Comparison of ENCODE assay signal across 12 cellular contexts in the genomic region with DNA sequence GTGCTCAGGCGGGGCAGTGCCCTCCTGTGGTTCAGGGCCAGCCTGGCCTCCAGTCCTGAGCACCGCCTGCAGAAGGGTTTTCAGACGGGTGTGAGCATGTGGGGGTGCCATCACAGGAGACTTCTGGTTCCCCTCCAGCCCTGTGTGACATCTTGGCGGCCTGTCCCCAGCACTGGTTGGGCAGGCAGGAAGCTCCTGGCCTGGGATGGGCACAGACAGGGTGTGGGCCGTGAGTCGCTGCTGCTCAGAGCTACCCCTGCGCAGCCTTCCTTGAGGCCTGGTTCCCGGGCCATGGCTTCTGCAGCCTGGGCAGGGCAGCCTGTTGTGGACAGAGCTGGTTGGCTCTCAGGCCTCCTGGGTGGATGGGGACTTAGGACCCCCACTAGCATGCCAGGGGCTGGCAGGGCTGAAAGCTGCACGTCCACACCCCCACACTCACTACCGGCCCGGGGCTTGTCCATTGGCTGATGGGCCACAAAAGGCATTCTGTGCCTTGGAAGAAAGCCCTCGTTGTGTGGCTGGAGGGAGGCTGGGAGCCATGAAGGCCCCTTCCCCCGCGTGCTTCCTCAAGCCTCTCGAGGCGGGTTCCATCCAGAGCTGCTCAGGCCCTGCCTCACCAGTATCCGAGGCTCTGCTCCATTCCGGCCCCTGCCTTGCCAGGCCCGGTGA.
DNase-seq lines count a peak whose midpoint lies in the region; ATAC-seq, FAIRE-seq and TF ChIP-seq lines count a peak whose summit lies in the region.
"Had no signal": no experiment of that assay in that cellular context is flagged by ENCODE, and none has a peak within 500 bp of the region (broad histone marks: within the 10 kb centered on the region; RNA-seq: fewer than 3 reads in every experiment).

No MANE protein-coding gene starts in this region.

- no peak overlapping the region for H3K4me3 Mint-ChIP-seq in stimulated activated effector memory CD8-positive, alpha-beta T cell treated with anti-CD3 and anti-CD28 coated beads, Interleukin-12 subunit alpha, Interleukin-12 subunit beta, amount 100 ng/mL, for 72 hours
- H3K4me3 Mint-ChIP-seq: activated CD4-positive, alpha-beta T cell treated with anti-CD3 and anti-CD28 coated beads, Interleukin-2, amount 10 ng/mL, durations not matched to agents 7 days and 5 days; activated naive CD8-positive, alpha-beta T cell had no signal

- no peak for ATAC-seq in stimulated activated effector memory CD8-positive, alpha-beta T cell treated with anti-CD3 and anti-CD28 coated beads, Interleukin-12 subunit alpha, Interleukin-12 subunit beta, amount 100 ng/mL, for 72 hours

- no peaks in the 10 kb centered on the region for H3K9me3 Mint-ChIP-seq in stimulated activated effector memory CD8-positive, alpha-beta T cell treated with anti-CD3 and anti-CD28 coated beads, Interleukin-12 subunit alpha, Interleukin-12 subunit beta, amount 100 ng/mL, for 72 hours
- H3K9me3 Mint-ChIP-seq: activated CD4-positive, alpha-beta T cell treated with anti-CD3 and anti-CD28 coated beads, Interleukin-2, amount 10 ng/mL, durations not matched to agents 7 days and 5 days had no signal

- peaks cover 5% of the 10 kb centered on the region for H3K36me3 Mint-ChIP-seq in stimulated activated effector memory CD8-positive, alpha-beta T cell treated with anti-CD3 and anti-CD28 coated beads, Interleukin-12 subunit alpha, Interleukin-12 subunit beta, amount 100 ng/mL, for 72 hours
- H3K36me3 Mint-ChIP-seq: activated naive CD8-positive, alpha-beta T cell had no signal

- H3K9me3 ChIP-seq in HEK293 (ENCODE audit: control insufficient read depth, insufficient read depth, low read depth, low read length): no peaks in the 10 kb centered on the region

- DNase-seq in astrocyte of the hippocampus (ENCODE audit: low read depth, low spot score) (peak; percentile 58), inferior parietal cortex (ENCODE audit: extremely low spot score) (peak; percentile 71), NAMALWA (ENCODE audit: low spot score) (no peak), NCI-H446 treated with DMSO at 0.1 percent for 48 hours (lab: John Stamatoyannopoulos, UW) (no peak), D721Med (ENCODE audit: insufficient read length, low spot score) (no peak)
- no peak for DNase-seq in stimulated activated effector memory CD8-positive, alpha-beta T cell treated with anti-CD3 and anti-CD28 coated beads, Interleukin-12 subunit alpha, Interleukin-12 subunit beta, amount 100 ng/mL, for 72 hours (ENCODE audit: low spot score in 2 of 2)
- DNase-seq in effector CD8-positive, alpha-beta T cell (lab: John Stamatoyannopoulos, UW): no peak
- DNase-seq: activated CD4-positive, alpha-beta T cell treated with anti-CD3 and anti-CD28 coated beads, Interleukin-2, amount 10 ng/mL, durations not matched to agents 7 days and 5 days; GOT3; NCI-H1417 treated with DMSO at 0.1 percent for 48 hours had no signal

- TF ChIP-seq CTCF in HEK293 (tag by site-specific recombination; IDR thresholded peaks at IDR 0.05) (no peak), D721Med (IDR thresholded peaks at IDR 0.05; ENCODE audit: insufficient read depth, missing control alignments) (no peak)

- FAIRE-seq in D721Med (lab: Jason Lieb, UNC): no peak

- H3K27ac ChIP-seq in HEK293 (ENCODE audit: extremely low read depth, low read depth, low read length): no peak overlapping the region

- no peaks in the 10 kb centered on the region for H3K4me1 ChIP-seq in HEK293 (ENCODE audit: control insufficient read depth, insufficient read depth, low read length)

- POLR2A ChIA-PET in HEK293 (lab: Yijun Ruan, JAX): no interaction called here

- CTCF ChIA-PET in HEK293 (lab: Yijun Ruan, JAX): interaction anchor here (0.7 to 0.8 kb wide), 2 partner anchors 214 to 215 kb away, joined by 3 read pairs; no protein-coding TSS in a partner anchor

- peak overlapping the region; percentile 59 for H3K27ac Mint-ChIP-seq in stimulated activated effector memory CD8-positive, alpha-beta T cell treated with anti-CD3 and anti-CD28 coated beads, Interleukin-12 subunit alpha, Interleukin-12 subunit beta, amount 100 ng/mL, for 72 hours
- H3K27ac Mint-ChIP-seq: activated naive CD8-positive, alpha-beta T cell had no signal

- H3K4me3 ChIP-seq in HEK293 (ENCODE audit: low read depth, low read length): no peak overlapping the region

- H3K4me1 Mint-ChIP-seq in stimulated activated effector memory CD8-positive, alpha-beta T cell treated with anti-CD3 and anti-CD28 coated beads, Interleukin-12 subunit alpha, Interleukin-12 subunit beta, amount 100 ng/mL, for 72 hours: peaks cover 59% of the 10 kb centered on the region

- H3K36me3 ChIP-seq in HEK293 (ENCODE audit: control insufficient read depth in 2 of 2, insufficient read depth in 1 of 2, low read length in 2 of 2): no peaks in the 10 kb centered on the region

TF ChIP-seq in HEK293, 187 proteins besides CTCF, POLR2A, EP300 and RAD21:
- TF ChIP-seq ZIC2 (tag by site-specific recombination; IDR thresholded peaks at IDR 0.05): peak; percentile 7; the same call in 1 of the 2 replicates
- TF ChIP-seq, protein P1, sequence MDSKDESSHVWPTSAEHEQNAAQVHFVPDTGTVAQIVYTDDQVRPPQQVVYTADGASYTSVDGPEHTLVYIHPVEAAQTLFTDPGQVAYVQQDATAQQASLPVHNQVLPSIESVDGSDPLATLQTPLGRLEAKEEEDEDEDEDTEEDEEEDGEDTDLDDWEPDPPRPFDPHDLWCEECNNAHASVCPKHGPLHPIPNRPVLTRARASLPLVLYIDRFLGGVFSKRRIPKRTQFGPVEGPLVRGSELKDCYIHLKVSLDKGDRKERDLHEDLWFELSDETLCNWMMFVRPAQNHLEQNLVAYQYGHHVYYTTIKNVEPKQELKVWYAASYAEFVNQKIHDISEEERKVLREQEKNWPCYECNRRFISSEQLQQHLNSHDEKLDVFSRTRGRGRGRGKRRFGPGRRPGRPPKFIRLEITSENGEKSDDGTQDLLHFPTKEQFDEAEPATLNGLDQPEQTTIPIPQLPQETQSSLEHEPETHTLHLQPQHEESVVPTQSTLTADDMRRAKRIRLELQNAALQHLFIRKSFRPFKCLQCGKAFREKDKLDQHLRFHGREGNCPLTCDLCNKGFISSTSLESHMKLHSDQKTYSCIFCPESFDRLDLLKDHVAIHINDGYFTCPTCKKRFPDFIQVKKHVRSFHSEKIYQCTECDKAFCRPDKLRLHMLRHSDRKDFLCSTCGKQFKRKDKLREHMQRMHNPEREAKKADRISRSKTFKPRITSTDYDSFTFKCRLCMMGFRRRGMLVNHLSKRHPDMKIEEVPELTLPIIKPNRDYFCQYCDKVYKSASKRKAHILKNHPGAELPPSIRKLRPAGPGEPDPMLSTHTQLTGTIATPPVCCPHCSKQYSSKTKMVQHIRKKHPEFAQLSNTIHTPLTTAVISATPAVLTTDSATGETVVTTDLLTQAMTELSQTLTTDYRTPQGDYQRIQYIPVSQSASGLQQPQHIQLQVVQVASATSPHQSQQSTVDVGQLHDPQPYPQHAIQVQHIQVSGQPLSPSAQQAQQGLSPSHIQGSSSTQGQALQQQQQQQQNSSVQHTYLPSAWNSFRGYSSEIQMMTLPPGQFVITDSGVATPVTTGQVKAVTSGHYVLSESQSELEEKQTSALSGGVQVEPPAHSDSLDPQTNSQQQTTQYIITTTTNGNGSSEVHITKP (tag by site-specific recombination; IDR thresholded peaks at IDR 0.05): no peak

Comparison
In these comparisons a context has a peak if more than half of its experiments do, and no peak if none do; other contexts are left out.
1. DNase-seq: peak in astrocyte of the hippocampus (single experiment) and inferior parietal cortex (single experiment); none in stimulated activated effector memory CD8-positive, alpha-beta T cell treated with anti-CD3 and anti-CD28 coated beads, Interleukin-12 subunit alpha, Interleukin-12 subunit beta, amount 100 ng/mL, for 72 hours (0 of 2), NAMALWA (single experiment), NCI-H446 treated with DMSO at 0.1 percent for 48 hours (single experiment), effector CD8-positive, alpha-beta T cell (single experiment) and D721Med (single experiment).